ENCODE assay signal across 19 cellular contexts in the genomic region with DNA sequence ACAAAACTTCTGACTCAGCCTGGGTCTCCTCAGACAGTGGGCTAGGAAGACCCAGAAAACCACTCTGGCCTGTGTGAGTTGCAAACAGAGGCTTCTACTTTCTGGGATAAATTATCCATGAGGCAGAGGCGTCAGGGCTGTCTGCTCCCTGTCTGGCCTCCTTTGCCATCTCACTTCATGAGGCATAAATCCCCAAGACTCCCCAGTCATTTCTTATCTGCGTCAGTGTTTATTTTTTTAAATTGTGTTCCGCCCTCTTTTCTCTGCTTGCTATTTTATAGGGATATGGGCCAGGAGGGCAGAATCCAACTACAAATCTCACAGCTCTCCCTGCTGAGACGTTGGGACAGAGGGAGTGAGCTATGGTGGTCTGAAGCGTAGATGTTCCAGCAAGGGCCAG.
"Had no signal": no experiment of that assay in that cellular context is flagged by ENCODE, and none has a peak within 500 bp of the region (broad histone marks: within the 10 kb centered on the region; RNA-seq: fewer than 3 reads in every experiment).

No MANE protein-coding gene starts in this region.

- ATAC-seq: activated CD8-positive, alpha-beta T cell treated with anti-CD3 and anti-CD28 coated beads for 36 hours; activated naive CD8-positive, alpha-beta T cell treated with anti-CD3 and anti-CD28 coated beads, Interleukin-2, amount 50 U/mL, for 24 hours; effector memory CD8-positive, alpha-beta T cell; lower lobe of right lung; SK-N-SH treated with all-trans-retinoic acid at 6 μM for 48 hours had no signal

- H3K4me3 ChIP-seq: breast epithelium, lower lobe of right lung, suprapubic skin, upper lobe of left lung had no signal

- DNase-seq: activated CD4-positive, alpha-beta T cell treated with anti-CD3 and anti-CD28 coated beads, Interleukin-2, amount 10 ng/mL, durations not matched to agents 24 days and 14 days; activated CD4-positive, CD25-positive, alpha-beta regulatory T cell; activated CD8-positive, alpha-beta T cell treated with anti-CD3 and anti-CD28 coated beads for 36 hours; activated naive CD4-positive, alpha-beta T cell treated with anti-CD3 and anti-CD28 coated beads for 36 hours; activated naive CD8-positive, alpha-beta T cell treated with anti-CD3 and anti-CD28 coated beads, Interleukin-2, amount 50 U/mL, for 24 hours; activated T-cell treated with anti-CD3 and anti-CD28 coated beads, Interleukin-2, amount 50 U/mL, for 24 hours; cerebellar nuclear complex; dermis blood vessel endothelial cell; effector memory CD8-positive, alpha-beta T cell; foreskin melanocyte; lower lobe of right lung; occipital lobe; posterior cingulate gyrus; T-helper 1 cell; T-helper 9 cell; upper lobe of left lung had no signal
